Comparison of ENCODE assay signal across 2 cellular contexts in the genomic region with DNA sequence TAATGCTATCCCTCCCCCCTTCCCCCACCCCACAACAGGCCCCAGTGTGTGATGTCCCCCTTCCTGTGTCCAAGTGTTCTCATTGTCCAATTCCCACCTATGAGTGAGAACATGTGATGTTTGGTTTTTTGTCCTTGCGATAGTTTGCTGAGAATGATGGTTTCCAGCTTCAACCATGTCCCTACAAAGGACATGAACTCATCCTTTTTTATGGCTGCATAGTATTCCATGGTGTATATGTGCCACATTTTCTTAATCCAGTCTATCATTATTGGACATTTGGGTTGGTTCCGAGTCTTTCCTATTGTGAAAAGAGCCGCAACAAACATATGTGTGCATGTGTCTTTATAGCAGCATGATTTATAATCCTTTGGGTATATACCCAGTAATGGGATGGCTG. TPM values are rescaled to one million over a fixed set of nuclear protein-coding genes. Genes with fewer than 3 reads are reported as not detected.
"Had no signal": no experiment of that assay in that cellular context is flagged by ENCODE, and none has a peak within 500 bp of the region (broad histone marks: within the 10 kb centered on the region; RNA-seq: fewer than 3 reads in every experiment).

No MANE protein-coding gene starts in this region.

RNA-seq across cellular contexts. Expression of a gene that starts 40.3 kb away (rescaled TPM):
- total RNA-seq: OCI-LY7, SK-MEL-5 had no signal
